In genomic region chr3:50294089-50294488, GRCh38 we compare ENCODE assay signal across 27 cellular contexts. TPM values are rescaled to one million over a fixed set of nuclear protein-coding genes. Genes with fewer than 3 reads are reported as not detected.
"Had no signal": no experiment of that assay in that cellular context is flagged by ENCODE, and none has a peak within 500 bp of the region (broad histone marks: within the 10 kb centered on the region; RNA-seq: fewer than 3 reads in every experiment).

No MANE protein-coding gene starts in this region.

- H3K27ac Mint-ChIP-seq: activated naive CD8-positive, alpha-beta T cell treated with anti-CD3 and anti-CD28 coated beads for 36 hours; mesothelial cell of epicardium; stimulated activated naive CD8-positive, alpha-beta T cell treated with anti-CD3 and anti-CD28 coated beads, Interleukin-15, Interleukin-2, amounts not matched to agents 100 ng/mL and 50 ng/mL, for 24 hours had no signal

- H3K27me3 Mint-ChIP-seq: activated naive CD8-positive, alpha-beta T cell treated with anti-CD3 and anti-CD28 coated beads for 36 hours; naive thymus-derived CD8-positive, alpha-beta T cell; stimulated activated naive CD8-positive, alpha-beta T cell treated with anti-CD3 and anti-CD28 coated beads, Interleukin-15, Interleukin-2, amounts not matched to agents 100 ng/mL and 50 ng/mL, for 24 hours had no signal

- H3K27me3 ChIP-seq: body of pancreas, cardiac muscle cell, foreskin keratinocyte, pancreas, tibial artery had no signal

- H3K4me3 ChIP-seq: body of pancreas, cardiac muscle cell, pancreas, tibial artery had no signal

- H3K36me3 ChIP-seq: cardiac muscle cell had no signal

- H3K9me3 ChIP-seq: body of pancreas, pancreas, tibial artery had no signal

- H3K4me1 ChIP-seq: foreskin keratinocyte had no signal

- FAIRE-seq: endometrium, pancreas had no signal

- H3K4me3 Mint-ChIP-seq: activated naive CD8-positive, alpha-beta T cell treated with anti-CD3 and anti-CD28 coated beads for 36 hours; activated T-cell treated with anti-CD3 and anti-CD28 coated beads, Interleukin-2, amount 50 U/mL, for 4 hours; mesothelial cell of epicardium; stimulated activated naive CD8-positive, alpha-beta T cell treated with anti-CD3 and anti-CD28 coated beads, Interleukin-15, Interleukin-2, amounts not matched to agents 100 ng/mL and 50 ng/mL, for 24 hours had no signal

- ATAC-seq: activated T-cell treated with anti-CD3 and anti-CD28 coated beads, Interleukin-2, amount 50 U/mL, for 4 hours; body of pancreas; foreskin keratinocyte; left ventricle myocardium superior; naive thymus-derived CD8-positive, alpha-beta T cell; pancreas; right cardiac atrium had no signal

- H3K9me3 Mint-ChIP-seq: activated naive CD8-positive, alpha-beta T cell treated with anti-CD3 and anti-CD28 coated beads for 36 hours; activated T-cell treated with anti-CD3 and anti-CD28 coated beads, Interleukin-2, amount 50 U/mL, for 4 hours; mesothelial cell of epicardium; naive thymus-derived CD8-positive, alpha-beta T cell; stimulated activated naive CD8-positive, alpha-beta T cell treated with anti-CD3 and anti-CD28 coated beads, Interleukin-15, Interleukin-2, amounts not matched to agents 100 ng/mL and 50 ng/mL, for 24 hours had no signal

- DNase-seq: activated CD4-positive, alpha-beta T cell treated with anti-CD3 and anti-CD28 coated beads, Interleukin-2, amount 50 U/mL, for 1 hour; activated CD4-positive, CD25-positive, alpha-beta regulatory T cell treated with anti-CD3 and anti-CD28 coated beads, Interleukin-2, amount 50 U/mL, for 72 hours; activated CD8-positive, alpha-beta memory T cell treated with anti-CD3 and anti-CD28 coated beads, Interleukin-2, amount 50 U/mL, for 48 hours; activated naive CD4-positive, alpha-beta T cell treated with Interleukin-2 at 50 U/mL for 16 hours; activated naive CD8-positive, alpha-beta T cell treated with anti-CD3 and anti-CD28 coated beads for 36 hours; activated T-cell treated with anti-CD3 and anti-CD28 coated beads, Interleukin-2, amount 50 U/mL, for 4 hours; cortex of kidney; foreskin keratinocyte; hippocampal formation; left ventricle myocardium superior; mammary epithelial cell; naive thymus-derived CD8-positive, alpha-beta T cell; stimulated activated CD4-positive, alpha-beta T cell treated with anti-CD3 and anti-CD28 coated beads, Interleukin-12 subunit alpha, Interleukin-12 subunit beta, amount 100 ng/mL, for 4 hours; substantia nigra; tibial artery had no signal

- H3K27ac ChIP-seq: cardiac muscle cell, foreskin keratinocyte had no signal

RNA-seq across cellular contexts. Expression of gene LSMEM2, which starts 15.2 kb away (rescaled TPM):
- total RNA-seq: activated CD8-positive, alpha-beta memory T cell treated with anti-CD3 and anti-CD28 coated beads for 36 hours; activated naive CD8-positive, alpha-beta T cell treated with anti-CD3 and anti-CD28 coated beads for 36 hours; body of pancreas; epithelial cell of proximal tubule; fibroblast of lung; foreskin keratinocyte; naive thymus-derived CD8-positive, alpha-beta T cell; pulmonary artery endothelial cell; T-helper 2 cell treated with Interferon-gamma antibody and Interleukin-4, amounts not matched to agents 100 ng/mL and 5 ng/mL, for 36 hours had no signal
- polyA plus RNA-seq: fibroblast of lung had no signal
